9 cellular contexts compared by ENCODE assay signal in genomic region chr13:79482271-79482970, GRCh38. TPM values are rescaled to one million over a fixed set of nuclear protein-coding genes. Genes with fewer than 3 reads are reported as not detected.
DNase-seq lines count a peak whose midpoint lies in the region; ATAC-seq, FAIRE-seq and TF ChIP-seq lines count a peak whose summit lies in the region.
"Had no signal": no experiment of that assay in that cellular context is flagged by ENCODE, and none has a peak within 500 bp of the region (broad histone marks: within the 10 kb centered on the region; RNA-seq: fewer than 3 reads in every experiment).

No MANE protein-coding gene starts in this region.

- intact Hi-C loops in activated T-helper 2 cell treated with anti-CD3 and anti-CD28 coated beads, Interferon-gamma antibody, Interleukin-2, Interleukin-4, amounts not matched to agents 10 μg/mL and 5 μg/mL and 100 μg/mL, durations not matched to agents 14 hours and 24 hours and 36 hours (cut with micrococcal nuclease) = loop anchor here (1.0 kb wide), 1 partner anchor 58 kb away; no protein-coding TSS in a partner anchor

- TF ChIP-seq EP300 in suprapubic skin (IDR thresholded peaks at IDR 0.05) = no peak

- peaks cover 63% of the 10 kb centered on the region for H3K4me1 ChIP-seq in suprapubic skin

- WGBS in suprapubic skin = 49% methylated on average over 3 of the region's 3 CpGs

- no peak for TF ChIP-seq CTCF in suprapubic skin (IDR thresholded peaks at IDR 0.05)

- no peak for TF ChIP-seq POLR2A in suprapubic skin (IDR thresholded peaks at IDR 0.05)

- no peak for ATAC-seq in activated T-cell treated with anti-CD3 and anti-CD28 coated beads, Interleukin-2, amount 50 U/mL, for 72 hours (replicated peaks in 1 of 2)
- no peak for ATAC-seq in GM18867 (IDR thresholded peaks at IDR 0.05; ENCODE audit: unreplicated experiment)

- H3K27ac ChIP-seq in suprapubic skin = peak overlapping the region; percentile 92

- H3K9me3 Mint-ChIP-seq in activated T-cell treated with anti-CD3 and anti-CD28 coated beads, Interleukin-2, amount 50 U/mL, for 72 hours = no peaks in the 10 kb centered on the region
- H3K9me3 Mint-ChIP-seq in activated T-helper 2 cell treated with anti-CD3 and anti-CD28 coated beads, Interferon-gamma antibody, Interleukin-2, Interleukin-4, amounts not matched to agents 10 μg/mL and 5 μg/mL and 100 μg/mL, durations not matched to agents 14 hours and 24 hours and 36 hours = no peaks in the 10 kb centered on the region

- H3K27me3 Mint-ChIP-seq in activated T-cell treated with anti-CD3 and anti-CD28 coated beads, Interleukin-2, amount 50 U/mL, for 72 hours (ENCODE audit: low read depth) = no peaks in the 10 kb centered on the region
- no peaks in the 10 kb centered on the region for H3K27me3 Mint-ChIP-seq in activated T-helper 2 cell treated with anti-CD3 and anti-CD28 coated beads, Interferon-gamma antibody, Interleukin-2, Interleukin-4, amounts not matched to agents 10 μg/mL and 5 μg/mL and 100 μg/mL, durations not matched to agents 14 hours and 24 hours and 36 hours (ENCODE audit: low read depth)

- H3K9me3 ChIP-seq in suprapubic skin = no peaks in the 10 kb centered on the region

- peak; percentile 98 for FAIRE-seq in islet of Langerhans (lab: Jason Lieb, UNC)
- FAIRE-seq: D721Med had no signal

- peak overlapping the region; percentile 85 to 100 for H3K4me3 Mint-ChIP-seq in activated T-cell treated with anti-CD3 and anti-CD28 coated beads, Interleukin-2, amount 50 U/mL, for 72 hours
- H3K4me3 Mint-ChIP-seq in activated T-helper 2 cell treated with anti-CD3 and anti-CD28 coated beads, Interferon-gamma antibody, Interleukin-2, Interleukin-4, amounts not matched to agents 10 μg/mL and 5 μg/mL and 100 μg/mL, durations not matched to agents 14 hours and 24 hours and 36 hours (ENCODE audit: low read depth) = peak overlapping the region; percentile 87

- DNase-seq in activated T-cell treated with anti-CD3 and anti-CD28 coated beads, Interleukin-2, amount 50 U/mL, for 72 hours = no peak
- DNase-seq in activated T-cell treated with anti-CD3 and anti-CD28 coated beads for 4 hours (no peak), suprapubic skin (ENCODE audit: low spot score in 2 of 2) (no peak), NCI-H2107 treated with DMSO at 0.1 percent for 48 hours (lab: John Stamatoyannopoulos, UW; ENCODE audit: unreplicated experiment) (no peak), COLO829 (ENCODE audit: low spot score) (no peak)
- no peak for DNase-seq in activated T-helper 2 cell treated with anti-CD3 and anti-CD28 coated beads, Interferon-gamma antibody, Interleukin-2, Interleukin-4, amounts not matched to agents 10 μg/mL and 5 μg/mL and 100 μg/mL, durations not matched to agents 14 hours and 24 hours and 36 hours (ENCODE audit: low spot score)

- peaks cover 8 to 14% of the 10 kb centered on the region in 2 donors for H3K36me3 Mint-ChIP-seq in activated T-cell treated with anti-CD3 and anti-CD28 coated beads, Interleukin-2, amount 50 U/mL, for 72 hours (ENCODE audit: insufficient read depth in 2 of 2)
- peaks cover 48% of the 10 kb centered on the region for H3K36me3 Mint-ChIP-seq in activated T-helper 2 cell treated with anti-CD3 and anti-CD28 coated beads, Interferon-gamma antibody, Interleukin-2, Interleukin-4, amounts not matched to agents 10 μg/mL and 5 μg/mL and 100 μg/mL, durations not matched to agents 14 hours and 24 hours and 36 hours (ENCODE audit: low read depth)

- H3K36me3 ChIP-seq in suprapubic skin = no peaks in the 10 kb centered on the region

- no peaks in the 10 kb centered on the region for H3K27me3 ChIP-seq in suprapubic skin

- peak overlapping the region; percentile 90 for H3K4me3 ChIP-seq in suprapubic skin

- H3K27ac Mint-ChIP-seq in activated T-cell treated with anti-CD3 and anti-CD28 coated beads, Interleukin-2, amount 50 U/mL, for 72 hours = peak overlapping the region; percentile 89
- H3K27ac Mint-ChIP-seq in activated T-helper 2 cell treated with anti-CD3 and anti-CD28 coated beads, Interferon-gamma antibody, Interleukin-2, Interleukin-4, amounts not matched to agents 10 μg/mL and 5 μg/mL and 100 μg/mL, durations not matched to agents 14 hours and 24 hours and 36 hours = peak overlapping the region; percentile 93

- peaks cover 78% of the 10 kb centered on the region for H3K4me1 Mint-ChIP-seq in activated T-cell treated with anti-CD3 and anti-CD28 coated beads, Interleukin-2, amount 50 U/mL, for 72 hours (ENCODE audit: low read depth)
- peaks cover 69% of the 10 kb centered on the region for H3K4me1 Mint-ChIP-seq in activated T-helper 2 cell treated with anti-CD3 and anti-CD28 coated beads, Interferon-gamma antibody, Interleukin-2, Interleukin-4, amounts not matched to agents 10 μg/mL and 5 μg/mL and 100 μg/mL, durations not matched to agents 14 hours and 24 hours and 36 hours (ENCODE audit: low read depth)

RNA-seq across cellular contexts. Expression of gene NDFIP2, which starts 1.5 kb away (rescaled TPM):
- 100 to 1,000 TPM; 114 to 124 TPM for total RNA-seq in activated T-cell treated with anti-CD3 and anti-CD28 coated beads, Interleukin-2, amount 50 U/mL, for 72 hours
- total RNA-seq in activated T-helper 2 cell treated with anti-CD3 and anti-CD28 coated beads, Interferon-gamma antibody, Interleukin-2, Interleukin-4, amounts not matched to agents 10 μg/mL and 5 μg/mL and 100 μg/mL, durations not matched to agents 14 hours and 24 hours and 36 hours = 227 and 231 TPM in 2 replicates
- total RNA-seq in suprapubic skin = 100 to 1,000 TPM in 1 of 4 donors, 10 to 100 TPM in 3; 72.2 to 103 (median 86.2) TPM
